Comparison of ENCODE assay signal across 14 cellular contexts in genomic region chr9:17783227-17783626, GRCh38.
"Had no signal": no experiment of that assay in that cellular context is flagged by ENCODE, and none has a peak within 500 bp of the region (broad histone marks: within the 10 kb centered on the region; RNA-seq: fewer than 3 reads in every experiment).

No MANE protein-coding gene starts in this region.

- H3K27ac ChIP-seq: esophagus squamous epithelium, heart left ventricle, spleen, testis, tibial nerve, upper lobe of right lung had no signal

- DNase-seq: effector memory CD8-positive, alpha-beta T cell; esophagus squamous epithelium; heart left ventricle; kidney glomerular epithelial cell; naive B cell; spleen; stimulated activated CD4-positive, alpha-beta T cell treated with anti-CD3 and anti-CD28 coated beads, Interleukin-15, amount 100 ng/mL, for 24 hours; stimulated activated CD4-positive, alpha-beta T cell treated with anti-CD3 and anti-CD28 coated beads, Interleukin-1b, Interleukin-23, amount 100 ng/mL, for 48 hours; stimulated activated CD4-positive, alpha-beta T cell treated with anti-CD3 and anti-CD28 coated beads, Interleukin-4, amount 100 ng/mL, for 24 hours; testis; upper lobe of right lung had no signal

- H3K4me3 ChIP-seq: esophagus squamous epithelium, heart left ventricle, spleen, testis, tibial nerve, upper lobe of right lung had no signal

- H3K9me3 ChIP-seq: esophagus squamous epithelium, heart left ventricle, spleen, testis, tibial nerve, upper lobe of right lung had no signal

- ATAC-seq: effector memory CD8-positive, alpha-beta T cell; left lobe of liver; stimulated activated memory B cell treated with anti-CD40 and anti-IgM and Interleukin-4, amounts not matched to agents 10 μg/mL and 1 μg/mL and 100 μg/mL, for 72 hours; upper lobe of right lung had no signal

- H3K4me1 ChIP-seq: esophagus squamous epithelium, spleen, testis, tibial nerve, upper lobe of right lung had no signal

- H3K36me3 ChIP-seq: esophagus squamous epithelium, heart left ventricle, spleen, tibial nerve, upper lobe of right lung had no signal

- H3K27me3 ChIP-seq: esophagus squamous epithelium, heart left ventricle, spleen, testis, tibial nerve, upper lobe of right lung had no signal
